9 cellular contexts compared by ENCODE assay signal in genomic region chr1:230308039-230308438, GRCh38.
DNase-seq lines count a peak whose midpoint lies in the region; ATAC-seq and TF ChIP-seq lines count a peak whose summit lies in the region.
"Had no signal": no experiment of that assay in that cellular context is flagged by ENCODE, and none has a peak within 500 bp of the region (broad histone marks: within the 10 kb centered on the region; RNA-seq: fewer than 3 reads in every experiment).

No MANE protein-coding gene starts in this region.

- H3K36me3 ChIP-seq in IMR-90 (ENCODE audit: control insufficient read depth, insufficient read depth, low read length) (no peaks in the 10 kb centered on the region), kidney epithelial cell (ENCODE audit: control insufficient read depth, insufficient read depth, low read length) (no peaks in the 10 kb centered on the region)

- H3K4me3 ChIP-seq in IMR-90 (ENCODE audit: insufficient read depth, low read depth, low read length): no peak overlapping the region
- no peak overlapping the region for H3K4me3 ChIP-seq in kidney epithelial cell (ENCODE audit: low read depth, low read length)

- TF ChIP-seq RAD21 in IMR-90 (IDR thresholded peaks at IDR 0.05; ENCODE audit: low read length): no peak

- H3K27me3 Mint-ChIP-seq in activated T-cell treated with anti-CD3 and anti-CD28 coated beads, Interleukin-2, amount 50 U/mL, for 4 hours (ENCODE audit: low read depth): peaks cover 2% of the 10 kb centered on the region

- H3K56ac ChIP-seq in IMR-90 (ENCODE audit: extremely low read depth, insufficient read depth, low read length): no peak overlapping the region

- no peaks in the 10 kb centered on the region for H3K9me3 Mint-ChIP-seq in activated T-cell treated with anti-CD3 and anti-CD28 coated beads, Interleukin-2, amount 50 U/mL, for 4 hours

- H2AK9ac ChIP-seq in IMR-90 (replicated peaks; ENCODE audit: low read depth, low read length, poor library complexity): no peak overlapping the region

- H3K9me3 ChIP-seq in IMR-90 (ENCODE audit: control insufficient read depth, insufficient read depth, low read length): no peaks in the 10 kb centered on the region

- H3K36me3 Mint-ChIP-seq in activated T-cell treated with anti-CD3 and anti-CD28 coated beads, Interleukin-2, amount 50 U/mL, for 4 hours (ENCODE audit: insufficient read depth): no peaks in the 10 kb centered on the region

- ATAC-seq in IMR-90 (ENCODE audit: low read depth): no peak
- ATAC-seq in activated T-cell treated with anti-CD3 and anti-CD28 coated beads, Interleukin-2, amount 50 U/mL, for 4 hours: no peak

- H3K27ac ChIP-seq in IMR-90 (ENCODE audit: insufficient read depth, low read length): no peak overlapping the region

- no peak overlapping the region for H4K8ac ChIP-seq in IMR-90 (ENCODE audit: low read depth in 2 of 2, low read length in 2 of 2)

- H4K5ac ChIP-seq in IMR-90 (ENCODE audit: low read depth, low read length): no peak overlapping the region

- dilution Hi-C loops in IMR-90 (cut with HindIII; ENCODE audit: low sequenced_read_pairs, unreplicated experiment): no loop called here

- H3K4me3 Mint-ChIP-seq in activated T-cell treated with anti-CD3 and anti-CD28 coated beads, Interleukin-2, amount 50 U/mL, for 4 hours: no peak overlapping the region
- H3K4me3 Mint-ChIP-seq: B cell had no signal

- intact Hi-C loops in IMR-90 (cut with micrococcal nuclease): no loop called here

- WGBS in IMR-90 (ENCODE audit: extremely low coverage in 2 of 2, insufficient read length in 1 of 2), 2 experiments: no CpG with 5 or more reads among the region's 8 CpGs

- TF ChIP-seq CTCF in IMR-90 (conservative IDR thresholded peaks at IDR 0.05; ENCODE audit: low read depth, low read length): no peak
- TF ChIP-seq CTCF in kidney epithelial cell (IDR thresholded peaks at IDR 0.05; ENCODE audit: insufficient read depth, low read length, poor library complexity, severe bottlenecking): no peak

- H2BK15ac ChIP-seq in IMR-90 (ENCODE audit: low read depth, low read length): no peak overlapping the region

- H4K91ac ChIP-seq in IMR-90 (ENCODE audit: insufficient read depth, low read depth, low read length): no peak overlapping the region

- POLR2A ChIA-PET in IMR-90 (lab: Charles Lee; ENCODE audit: unreplicated experiment): no interaction called here

- H3K18ac ChIP-seq in IMR-90 (ENCODE audit: low read depth, low read length): no peak overlapping the region

- H2AK5ac ChIP-seq in IMR-90 (ENCODE audit: low read depth, low read length): no peak overlapping the region

- no peak overlapping the region for H3K4me2 ChIP-seq in IMR-90 (ENCODE audit: low read depth, low read length)

- H3K27me3 ChIP-seq in IMR-90 (ENCODE audit: control insufficient read depth, insufficient read depth, low read length): no peaks in the 10 kb centered on the region; the same call in none of the 2 replicates
- no peaks in the 10 kb centered on the region for H3K27me3 ChIP-seq in kidney epithelial cell (ENCODE audit: control insufficient read depth, insufficient read depth, low read length)

- peak overlapping the region; percentile 48 for H2AFZ ChIP-seq in IMR-90 (replicated peaks; ENCODE audit: low read length, poor library complexity)

- CTCF ChIA-PET in IMR-90 (lab: Yijun Ruan, JAX): no interaction called here

- H2BK20ac ChIP-seq in IMR-90 (ENCODE audit: low read depth, low read length): no peak overlapping the region

- H3K23ac ChIP-seq in IMR-90 (ENCODE audit: low read depth, low read length): no peak overlapping the region

- H3K9ac ChIP-seq in IMR-90 (ENCODE audit: low read depth, low read length): no peak overlapping the region

- no peaks in the 10 kb centered on the region for H4K20me1 ChIP-seq in IMR-90 (ENCODE audit: insufficient read depth, low read length)

- no peak overlapping the region for H3K4ac ChIP-seq in IMR-90 (ENCODE audit: low read depth, low read length)

- no TSS peak for BruUV-seq in IMR-90 (replicated peaks; lab: Mats Ljungman, UMichigan)

- in situ Hi-C loops in IMR-90 (cut with MboI; ENCODE audit: low sequenced_read_pairs): loop anchor here (25.0 kb wide), 1 partner anchor 1046 kb away; the partner anchor contains the start of gene RAB4A

- no peak overlapping the region for H3K14ac ChIP-seq in IMR-90 (replicated peaks; ENCODE audit: low read depth, low read length)

- H3K4me1 Mint-ChIP-seq in activated T-cell treated with anti-CD3 and anti-CD28 coated beads, Interleukin-2, amount 50 U/mL, for 4 hours (ENCODE audit: low read depth): peaks cover 13% of the 10 kb centered on the region

- no peaks in the 10 kb centered on the region for H3K9me1 ChIP-seq in IMR-90 (ENCODE audit: insufficient read depth, low read length)

- H2BK5ac ChIP-seq in IMR-90 (ENCODE audit: low read depth, low read length, poor library complexity, severe bottlenecking): no peak overlapping the region

- H3K79me1 ChIP-seq in IMR-90 (ENCODE audit: low read depth in 1 of 2, low read length in 2 of 2): no peaks in the 10 kb centered on the region

- no peak overlapping the region for H2BK120ac ChIP-seq in IMR-90 (ENCODE audit: low read depth, low read length)

- DNase-seq in A172 (ENCODE audit: low spot score): peak; percentile 99
- peak; percentile 64 for DNase-seq in IMR-90
- peak; percentile 93 for DNase-seq in astrocyte of the hippocampus (ENCODE audit: low read depth, low spot score)
- peak; percentile 87 for DNase-seq in kidney epithelial cell (ENCODE audit: low read depth)
- DNase-seq in SK-N-DZ (ENCODE audit: low spot score): no peak
- DNase-seq in effector CD8-positive, alpha-beta T cell (lab: John Stamatoyannopoulos, UW): no peak
- no peak for DNase-seq in NCI-H2081 treated with DMSO at 0.1 percent for 48 hours (lab: John Stamatoyannopoulos, UW)
- no peak for DNase-seq in activated T-cell treated with anti-CD3 and anti-CD28 coated beads, Interleukin-2, amount 50 U/mL, for 4 hours

- TF ChIP-seq POLR2A in IMR-90 (IDR thresholded peaks at IDR 0.05; ENCODE audit: low read depth, low read length): no peak

- no peaks in the 10 kb centered on the region for H3K4me1 ChIP-seq in IMR-90 (ENCODE audit: control insufficient read depth, insufficient read depth, low read length)

TF ChIP-seq in IMR-90, 13 proteins besides CTCF, POLR2A, EP300 and RAD21:
- TF ChIP-seq ELK1 (IDR thresholded peaks at IDR 0.05; ENCODE audit: borderline replicate concordance, low read depth, low read length) (no peak), MAFK (IDR thresholded peaks at IDR 0.05; ENCODE audit: low read depth, low read length) (no peak), BHLHE40 (IDR thresholded peaks at IDR 0.05; ENCODE audit: low read depth, low read length) (no peak), CHD1 (IDR thresholded peaks at IDR 0.05; ENCODE audit: low read depth, low read length) (no peak), MXI1 (IDR thresholded peaks at IDR 0.05; ENCODE audit: borderline replicate concordance, low read depth, low read length) (no peak), FOS (IDR thresholded peaks at IDR 0.05; ENCODE audit: low read depth, low read length) (no peak), USF2 (IDR thresholded peaks at IDR 0.05; ENCODE audit: low read depth, low read length) (no peak), CEBPB (IDR thresholded peaks at IDR 0.05; ENCODE audit: low read depth, low read length) (no peak), RCOR1 (IDR thresholded peaks at IDR 0.05; ENCODE audit: insufficient replicate concordance, low read length) (no peak), NFE2L2 (IDR thresholded peaks at IDR 0.05; ENCODE audit: low read depth, low read length) (no peak), SMC3 (IDR thresholded peaks at IDR 0.05; ENCODE audit: low read depth, low read length) (no peak), RFX5 (IDR thresholded peaks at IDR 0.05; ENCODE audit: low read depth, low read length) (no peak), MAZ (IDR thresholded peaks at IDR 0.05; ENCODE audit: borderline replicate concordance, low read depth, low read length) (no peak)

Comparison
In these comparisons a context has a peak if more than half of its experiments do, and no peak if none do; other contexts are left out.
1. DNase-seq: peak in A172 (single experiment), IMR-90 (single experiment), astrocyte of the hippocampus (single experiment) and kidney epithelial cell (single experiment); none in SK-N-DZ (single experiment), effector CD8-positive, alpha-beta T cell (single experiment), NCI-H2081 treated with DMSO at 0.1 percent for 48 hours (single experiment) and activated T-cell treated with anti-CD3 and anti-CD28 coated beads, Interleukin-2, amount 50 U/mL, for 4 hours (single experiment).